12 cellular contexts compared by ENCODE assay signal in the genomic region with DNA sequence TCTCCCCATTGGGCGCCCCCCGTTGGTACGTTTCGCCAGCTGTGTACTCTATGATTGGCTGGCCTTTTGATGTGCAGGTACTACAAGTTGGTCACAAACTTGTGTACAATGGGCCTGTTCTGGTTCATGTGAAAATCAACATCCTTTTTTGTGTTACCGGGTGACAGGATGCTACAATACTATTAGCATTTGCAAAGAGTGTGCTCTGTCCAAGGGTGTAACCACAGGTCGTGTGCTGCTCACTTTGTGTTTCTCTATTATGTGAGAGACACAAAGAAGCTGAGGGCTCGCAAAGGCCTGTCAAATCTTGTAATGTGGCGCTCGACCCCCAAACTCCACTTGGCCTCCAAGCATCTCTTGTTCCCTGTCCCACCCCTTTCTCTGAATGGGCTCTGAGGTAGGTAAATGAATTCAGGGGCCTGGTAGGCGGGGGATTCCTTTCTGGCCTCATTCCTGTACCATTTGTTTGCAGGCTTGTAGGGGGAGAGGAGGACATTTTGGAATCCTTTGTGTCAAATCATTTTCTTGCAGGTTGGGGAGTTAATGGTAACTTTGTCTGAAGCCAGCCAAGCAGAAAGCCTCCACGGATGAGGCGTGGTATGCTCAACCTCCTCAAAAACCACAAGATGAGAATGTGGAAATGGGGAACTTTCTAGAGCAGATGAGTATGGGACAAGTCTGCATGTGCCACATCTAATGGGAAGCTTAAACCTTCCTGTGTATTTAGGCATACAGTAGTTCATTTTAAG.
DNase-seq lines count a peak whose midpoint lies in the region; ATAC-seq and TF ChIP-seq lines count a peak whose summit lies in the region.
"Had no signal": no experiment of that assay in that cellular context is flagged by ENCODE, and none has a peak within 500 bp of the region (broad histone marks: within the 10 kb centered on the region; RNA-seq: fewer than 3 reads in every experiment).

No MANE protein-coding gene starts in this region.

- H3K27ac ChIP-seq in suprapubic skin: no peak overlapping the region
- H3K27ac ChIP-seq: hepatocyte had no signal

- H3K36me3 ChIP-seq in suprapubic skin: peaks cover 13% of the 10 kb centered on the region

- H3K4me1 ChIP-seq in suprapubic skin: no peaks in the 10 kb centered on the region

- 92% methylated on average over 12 of the region's 12 CpGs for WGBS in suprapubic skin

- H3K36me3 Mint-ChIP-seq in naive B cell: peaks cover 0 to 5% of the 10 kb centered on the region in 2 donors
- H3K36me3 Mint-ChIP-seq in activated CD4-positive, alpha-beta memory T cell treated with anti-CD3 and anti-CD28 coated beads, Interleukin-2, amount 10 ng/mL, durations not matched to agents 7 days and 5 days (ENCODE audit: low read depth): peaks cover 6% of the 10 kb centered on the region

- peak overlapping the region; percentile 4 to 91 (median 68) for H3K27ac Mint-ChIP-seq in naive B cell
- no peak overlapping the region for H3K27ac Mint-ChIP-seq in activated CD4-positive, alpha-beta memory T cell treated with anti-CD3 and anti-CD28 coated beads, Interleukin-2, amount 10 ng/mL, durations not matched to agents 7 days and 5 days

- no peaks in the 10 kb centered on the region for H3K9me3 Mint-ChIP-seq in naive B cell
- H3K9me3 Mint-ChIP-seq in activated CD4-positive, alpha-beta memory T cell treated with anti-CD3 and anti-CD28 coated beads, Interleukin-2, amount 10 ng/mL, durations not matched to agents 7 days and 5 days: no peaks in the 10 kb centered on the region

- TF ChIP-seq POLR2A in suprapubic skin (IDR thresholded peaks at IDR 0.05): no peak

- no peaks in the 10 kb centered on the region for H3K9me3 ChIP-seq in suprapubic skin

- H3K4me1 Mint-ChIP-seq in naive B cell: peaks cover 15 to 36% (median 16%) of the 10 kb centered on the region in 3 donors
- H3K4me1 Mint-ChIP-seq in activated CD4-positive, alpha-beta memory T cell treated with anti-CD3 and anti-CD28 coated beads, Interleukin-2, amount 10 ng/mL, durations not matched to agents 7 days and 5 days: peaks cover 2% of the 10 kb centered on the region

- peak; percentile 49 for DNase-seq in NOMO-1 treated with dmso at 0.1 percent for 144 hours (lab: John Stamatoyannopoulos, UW; ENCODE audit: unreplicated experiment)
- DNase-seq in naive B cell: peak; percentile 39
- DNase-seq in suprapubic skin (ENCODE audit: low spot score in 2 of 2): no peak
- no peak for DNase-seq in left lobe of liver (ENCODE audit: low spot score)
- DNase-seq in iPS-NIHi7 (ENCODE audit: extremely low spot score): no peak
- no peak for DNase-seq in activated CD4-positive, alpha-beta memory T cell treated with anti-CD3 and anti-CD28 coated beads, Interleukin-2, amount 10 ng/mL, durations not matched to agents 7 days and 5 days
- DNase-seq: activated CD4-positive, CD25-positive, alpha-beta regulatory T cell; NCI-H2081; stimulated activated naive CD4-positive, alpha-beta T cell treated with Interleukin-2 at 50 U/mL for 16 hours had no signal

- peak; percentile 48 for ATAC-seq in GM18498 (IDR thresholded peaks at IDR 0.05; ENCODE audit: unreplicated experiment)
- peak; percentile 71 for ATAC-seq in HG02678 (IDR thresholded peaks at IDR 0.05; ENCODE audit: unreplicated experiment)
- peak; percentile 95 for ATAC-seq in naive B cell (ENCODE audit: low read depth in 2 of 2)
- no peak for ATAC-seq in left lobe of liver

- no peaks in the 10 kb centered on the region for H3K27me3 ChIP-seq in suprapubic skin
- H3K27me3 ChIP-seq: hepatocyte had no signal

- no peak for TF ChIP-seq EP300 in suprapubic skin (IDR thresholded peaks at IDR 0.05)

- no peaks in the 10 kb centered on the region for H3K27me3 Mint-ChIP-seq in naive B cell
- no peaks in the 10 kb centered on the region for H3K27me3 Mint-ChIP-seq in activated CD4-positive, alpha-beta memory T cell treated with anti-CD3 and anti-CD28 coated beads, Interleukin-2, amount 10 ng/mL, durations not matched to agents 7 days and 5 days

- peak overlapping the region in 6 of 8 donors; percentile 13 to 83 (median 54) for H3K4me3 Mint-ChIP-seq in naive B cell
- H3K4me3 Mint-ChIP-seq in activated CD4-positive, alpha-beta memory T cell treated with anti-CD3 and anti-CD28 coated beads, Interleukin-2, amount 10 ng/mL, durations not matched to agents 7 days and 5 days: no peak overlapping the region

- no peak for TF ChIP-seq CTCF in suprapubic skin (IDR thresholded peaks at IDR 0.05)

- no peak overlapping the region for H3K4me3 ChIP-seq in suprapubic skin
- H3K4me3 ChIP-seq: hepatocyte had no signal

- POLR2A ChIA-PET in activated CD4-positive, alpha-beta memory T cell treated with anti-CD3 and anti-CD28 coated beads, Interleukin-2, amount 10 ng/mL, durations not matched to agents 7 days and 5 days (lab: Charles Lee): no interaction called here

- CTCF ChIA-PET in activated CD4-positive, alpha-beta memory T cell treated with anti-CD3 and anti-CD28 coated beads, Interleukin-2, amount 10 ng/mL, durations not matched to agents 7 days and 5 days (lab: Charles Lee): no interaction called here

Comparison
In these comparisons a context has a peak if more than half of its experiments do, and no peak if none do; other contexts are left out.
1. DNase-seq: peak in NOMO-1 treated with dmso at 0.1 percent for 144 hours (single experiment) and naive B cell (single experiment); none in suprapubic skin (0 of 2), left lobe of liver (single experiment), iPS-NIHi7 (single experiment) and activated CD4-positive, alpha-beta memory T cell treated with anti-CD3 and anti-CD28 coated beads, Interleukin-2, amount 10 ng/mL, durations not matched to agents 7 days and 5 days (single experiment).